In the genomic region with DNA sequence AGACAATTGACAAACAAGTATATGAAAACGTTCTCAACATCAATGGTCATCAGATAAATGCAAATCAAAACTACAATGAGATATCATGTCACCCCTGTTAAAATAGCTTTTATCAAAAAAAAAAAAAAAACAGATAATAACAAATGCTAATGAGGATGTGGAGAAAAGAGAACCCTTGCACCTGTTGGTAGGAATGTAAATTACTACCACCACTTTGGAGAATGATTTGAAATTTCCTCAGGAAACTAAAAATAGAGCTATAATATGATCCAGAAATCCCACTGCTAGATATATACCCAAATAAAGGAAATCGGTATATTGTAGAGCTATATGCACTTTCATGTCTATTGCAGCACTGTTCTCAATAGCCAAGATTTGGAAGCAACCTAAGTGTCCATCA, we compare ENCODE assay signal across 26 cellular contexts.
"Had no signal": no experiment of that assay in that cellular context is flagged by ENCODE, and none has a peak within 500 bp of the region (broad histone marks: within the 10 kb centered on the region; RNA-seq: fewer than 3 reads in every experiment).

No MANE protein-coding gene starts in this region.

- H3K27me3 Mint-ChIP-seq: naive thymus-derived CD4-positive, alpha-beta T cell; stimulated activated naive CD8-positive, alpha-beta T cell treated with anti-CD3 and anti-CD28 coated beads, Interleukin-15, amount 100 ng/mL, for 72 hours had no signal

- H3K36me3 ChIP-seq: esophagus squamous epithelium, left lung, pancreas, right lobe of liver, suprapubic skin, transverse colon, vagina had no signal

- DNase-seq: dorsolateral prefrontal cortex; effector CD8-positive, alpha-beta T cell; erythroblast; esophagus squamous epithelium; head of caudate nucleus; kidney; left cardiac atrium; left lung; mammary epithelial cell; mesendoderm; midbrain; naive thymus-derived CD4-positive, alpha-beta T cell; occipital lobe; pancreas; right lobe of liver; small intestine; stimulated activated CD4-positive, alpha-beta T cell treated with anti-CD3 and anti-CD28 coated beads, Interleukin-12 subunit alpha, Interleukin-12 subunit beta, amount 100 ng/mL, for 4 hours; stimulated activated CD4-positive, alpha-beta T cell treated with anti-CD3 and anti-CD28 coated beads, Interleukin-1b, Interleukin-23, amount 100 ng/mL, for 48 hours; stimulated activated CD4-positive, alpha-beta T cell treated with anti-CD3 and anti-CD28 coated beads, Interleukin-4, amount 100 ng/mL, for 1 hour; stimulated activated CD8-positive, alpha-beta memory T cell treated with anti-CD3 and anti-CD28 coated beads, Interleukin-4, amount 100 ng/mL, for 48 hours; stimulated activated naive CD4-positive, alpha-beta T cell; stimulated activated naive CD8-positive, alpha-beta T cell treated with anti-CD3 and anti-CD28 coated beads, Interleukin-15, amount 100 ng/mL, for 72 hours; transverse colon had no signal

- ATAC-seq: left cardiac atrium; left lung; naive thymus-derived CD4-positive, alpha-beta T cell; pancreas; right lobe of liver; stimulated activated naive CD8-positive, alpha-beta T cell treated with anti-CD3 and anti-CD28 coated beads, Interleukin-15, amount 100 ng/mL, for 72 hours had no signal

- H3K4me3 Mint-ChIP-seq: naive thymus-derived CD4-positive, alpha-beta T cell; nephron; stimulated activated naive CD8-positive, alpha-beta T cell treated with anti-CD3 and anti-CD28 coated beads, Interleukin-15, amount 100 ng/mL, for 72 hours had no signal

- H3K36me3 Mint-ChIP-seq: naive thymus-derived CD4-positive, alpha-beta T cell had no signal

- H3K4me1 Mint-ChIP-seq: naive thymus-derived CD4-positive, alpha-beta T cell; nephron; stimulated activated naive CD8-positive, alpha-beta T cell treated with anti-CD3 and anti-CD28 coated beads, Interleukin-15, amount 100 ng/mL, for 72 hours had no signal

- H3K9me3 ChIP-seq: esophagus squamous epithelium, left lung, pancreas, right lobe of liver, suprapubic skin, transverse colon, vagina had no signal

- H3K4me3 ChIP-seq: dorsolateral prefrontal cortex, esophagus squamous epithelium, left lung, pancreas, right lobe of liver, suprapubic skin, transverse colon, vagina had no signal

- H3K27ac Mint-ChIP-seq: naive thymus-derived CD4-positive, alpha-beta T cell; nephron; stimulated activated naive CD8-positive, alpha-beta T cell treated with anti-CD3 and anti-CD28 coated beads, Interleukin-15, amount 100 ng/mL, for 72 hours had no signal

- H3K27ac ChIP-seq: dorsolateral prefrontal cortex, esophagus squamous epithelium, left lung, pancreas, right lobe of liver, suprapubic skin, transverse colon, vagina had no signal

- H3K27me3 ChIP-seq: dorsolateral prefrontal cortex, esophagus squamous epithelium, left lung, pancreas, right lobe of liver, suprapubic skin, transverse colon, vagina had no signal

- H3K4me1 ChIP-seq: esophagus squamous epithelium, left lung, pancreas, right lobe of liver, suprapubic skin, transverse colon, vagina had no signal

- H3K9me3 Mint-ChIP-seq: nephron had no signal
